Comparison of ENCODE assay signal across 34 cellular contexts in the genomic region with DNA sequence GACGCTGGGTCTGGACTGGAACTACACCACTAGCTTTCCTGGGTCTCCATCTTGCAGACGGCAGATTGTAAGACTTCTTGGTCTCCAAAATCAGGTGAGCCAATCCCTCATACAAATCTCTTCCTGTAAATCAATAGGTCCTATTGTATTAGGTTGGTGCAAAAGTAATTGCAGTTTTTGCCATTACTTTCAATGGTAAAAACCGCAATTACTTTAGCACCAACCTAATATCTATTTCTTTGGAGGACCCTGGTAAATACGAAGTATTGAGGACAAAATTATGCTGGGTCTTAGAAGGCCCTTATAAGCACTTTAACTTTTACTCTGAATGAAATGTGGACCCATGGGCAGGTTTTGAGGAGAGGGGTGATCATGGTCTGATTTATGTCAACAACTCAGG.
"Had no signal": no experiment of that assay in that cellular context is flagged by ENCODE, and none has a peak within 500 bp of the region (broad histone marks: within the 10 kb centered on the region; RNA-seq: fewer than 3 reads in every experiment).

No MANE protein-coding gene starts in this region.

- H3K9me3 ChIP-seq: MG63 had no signal

- H3K4me3 ChIP-seq: MG63 had no signal

- DNase-seq: Kasumi-1, MG63, MM.1S, MV-4-11, NCI-H1048, NCI-H1092, NCI-H1092 treated with DMSO at 0.1 percent for 48 hours, NCI-H1105, NCI-H1105 treated with DMSO at 0.1 percent for 48 hours, NCI-H1417 treated with DMSO at 0.1 percent for 48 hours, NCI-H1436, NCI-H1436 treated with DMSO at 0.1 percent for 48 hours, NCI-H146, NCI-H1694, NCI-H1694 treated with DMSO at 0.1 percent for 48 hours, NCI-H187, NCI-H187 treated with DMSO at 0.1 percent for 48 hours, NCI-H1930, NCI-H2029, NCI-H2029 treated with DMSO at 0.1 percent for 48 hours, NCI-H2081, NCI-H2081 treated with DMSO at 0.1 percent for 48 hours, NCI-H2107, NCI-H2171, NCI-H2171 treated with DMSO at 0.1 percent for 48 hours, NCI-H2227 treated with DMSO at 0.1 percent for 48 hours, NCI-H226, NCI-H345, NCI-H446, NCI-H446 treated with DMSO at 0.1 percent for 48 hours, NCI-H510A, NCI-H510A treated with DMSO at 0.1 percent for 48 hours, NCI-H524, NCI-H524 treated with DMSO at 0.1 percent for 48 hours had no signal

- H3K36me3 ChIP-seq: MG63 had no signal
